1 cellular context compared by ENCODE assay signal in the genomic region with DNA sequence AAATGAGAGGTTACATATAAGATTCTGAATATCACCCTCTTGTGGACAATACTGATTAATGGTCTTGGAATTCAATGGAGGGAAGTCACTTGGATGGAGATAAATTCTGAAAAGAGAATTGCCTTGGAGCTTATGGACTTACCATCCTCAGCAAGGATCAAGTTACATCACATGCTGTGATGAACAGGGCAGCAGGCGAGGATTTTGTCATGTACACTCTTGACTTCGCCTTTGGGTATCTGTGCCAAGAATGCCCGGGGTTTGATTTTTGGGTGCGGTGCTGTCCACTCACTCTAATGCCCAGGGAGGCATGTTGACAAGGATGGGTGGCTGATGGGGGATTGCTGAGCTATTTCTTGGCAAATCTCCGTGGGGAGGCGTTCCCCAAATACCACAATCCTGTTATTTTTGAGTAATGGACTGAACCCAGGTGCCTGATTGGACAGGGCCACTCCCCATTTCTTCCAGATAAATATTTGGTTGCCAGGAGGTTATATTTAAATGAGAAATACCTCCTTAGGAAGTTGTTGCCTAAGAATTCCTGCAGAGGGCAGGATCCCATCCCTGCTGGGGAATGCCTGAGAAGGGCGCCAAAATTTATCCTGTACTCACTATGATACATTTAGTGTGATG.
TF ChIP-seq lines count a peak whose summit lies in the region.

No MANE protein-coding gene starts in this region.

TF ChIP-seq in HepG2, 621 proteins besides CTCF, POLR2A, EP300 and RAD21 (continued from another document):
- TF ChIP-seq, protein P1, sequence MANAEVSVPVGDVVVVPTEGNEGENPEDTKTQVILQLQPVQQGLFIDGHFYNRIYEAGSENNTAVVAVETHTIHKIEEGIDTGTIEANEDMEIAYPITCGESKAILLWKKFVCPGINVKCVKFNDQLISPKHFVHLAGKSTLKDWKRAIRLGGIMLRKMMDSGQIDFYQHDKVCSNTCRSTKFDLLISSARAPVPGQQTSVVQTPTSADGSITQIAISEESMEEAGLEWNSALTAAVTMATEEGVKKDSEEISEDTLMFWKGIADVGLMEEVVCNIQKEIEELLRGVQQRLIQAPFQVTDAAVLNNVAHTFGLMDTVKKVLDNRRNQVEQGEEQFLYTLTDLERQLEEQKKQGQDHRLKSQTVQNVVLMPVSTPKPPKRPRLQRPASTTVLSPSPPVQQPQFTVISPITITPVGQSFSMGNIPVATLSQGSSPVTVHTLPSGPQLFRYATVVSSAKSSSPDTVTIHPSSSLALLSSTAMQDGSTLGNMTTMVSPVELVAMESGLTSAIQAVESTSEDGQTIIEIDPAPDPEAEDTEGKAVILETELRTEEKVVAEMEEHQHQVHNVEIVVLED (CRISPR knock-in tag; IDR thresholded peaks at IDR 0.05; ENCODE audit: borderline replicate concordance): no peak
- TF ChIP-seq ZNF337 (CRISPR knock-in tag; IDR thresholded peaks at IDR 0.05; ENCODE audit: borderline replicate concordance, low read depth) (no peak), SMAD9 (CRISPR knock-in tag; IDR thresholded peaks at IDR 0.05) (no peak), ZNF790 (CRISPR knock-in tag; IDR thresholded peaks at IDR 0.05; ENCODE audit: borderline replicate concordance) (no peak), NR2F2 (IDR thresholded peaks at IDR 0.05; ENCODE audit: borderline replicate concordance, low read depth) (no peak)
